Comparison of ENCODE assay signal across 8 cellular contexts in genomic region chr19:1270854-1271527, GRCh38. TPM values are rescaled to one million over a fixed set of nuclear protein-coding genes. Genes with fewer than 3 reads are reported as not detected.
A peak's percentile ranks its signal among the peaks of the same experiment; 100 is the strongest.
DNase-seq lines count a peak whose midpoint lies in the region; ATAC-seq, FAIRE-seq and TF ChIP-seq lines count a peak whose summit lies in the region.

No MANE protein-coding gene starts in this region.

- TF ChIP-seq CTCF in keratinocyte (optimal IDR thresholded peaks at IDR 0.05 in 1 of 3, IDR thresholded peaks at IDR 0.05 in 1 of 3, conservative IDR thresholded peaks at IDR 0.05 in 1 of 3; ENCODE audit: extremely low read depth in 1 of 3, insufficient read depth in 2 of 3, low read length in 3 of 3): no peak

- H3K4me2 ChIP-seq in keratinocyte (ENCODE audit: control insufficient read depth, extremely low read depth, insufficient read depth, low read depth, low read length): peak overlapping the region; percentile 99

- dilution Hi-C loops in keratinocyte (cut with MboI; ENCODE audit: extremely low pct_ligation_motif_present, low sequenced_read_pairs): no loop called here

- H3K27me3 ChIP-seq in keratinocyte (ENCODE audit: control insufficient read depth, extremely low read depth, insufficient read depth, low read length): peaks cover 4% of the 10 kb centered on the region
- H3K27me3 ChIP-seq in subcutaneous abdominal adipose tissue (ENCODE audit: control insufficient read depth in 5 of 5, insufficient read depth in 4 of 5, low read length in 5 of 5): no peaks in the 10 kb centered on the region

- peaks cover 48% of the 10 kb centered on the region for H3K79me2 ChIP-seq in keratinocyte (ENCODE audit: control insufficient read depth, insufficient read depth, low read length)

- H3K9me3 Mint-ChIP-seq in T-helper 1 cell treated with Interleukin-12 subunit alpha and Interleukin-12 subunit beta and Interleukin-4 antibody, amounts not matched to agents 30 μg/mL and 1 μg/mL, for 36 hours: no peaks in the 10 kb centered on the region
- H3K9me3 Mint-ChIP-seq in activated T-helper 17 cell treated with anti-CD3 and anti-CD28 coated beads, Interleukin-2, amount 50 U/mL, for 72 hours: no peaks in the 10 kb centered on the region

- H3K4me1 ChIP-seq in keratinocyte (ENCODE audit: control insufficient read depth, extremely low read depth, insufficient read depth, low read length): peaks cover 55% of the 10 kb centered on the region
- peaks cover 18 to 89% (median 82%) of the 10 kb centered on the region in 5 donors for H3K4me1 ChIP-seq in subcutaneous abdominal adipose tissue (ENCODE audit: control insufficient read depth in 5 of 5, insufficient read depth in 5 of 5, low read length in 5 of 5)

- no peak for ATAC-seq in activated T-helper 17 cell treated with anti-CD3 and anti-CD28 coated beads, Interleukin-2, amount 50 U/mL, for 72 hours (replicated peaks)

- peak overlapping the region; percentile 83 for H3K9ac ChIP-seq in keratinocyte (ENCODE audit: control insufficient read depth, extremely low read depth, insufficient read depth, low read length)
- peak overlapping the region; percentile 73 to 95 (median 85) for H3K9ac ChIP-seq in subcutaneous abdominal adipose tissue (ENCODE audit: low read length in 5 of 5)

- peaks cover 49% of the 10 kb centered on the region for H3K4me1 Mint-ChIP-seq in T-helper 1 cell treated with Interleukin-12 subunit alpha and Interleukin-12 subunit beta and Interleukin-4 antibody, amounts not matched to agents 30 μg/mL and 1 μg/mL, for 36 hours (ENCODE audit: low read depth)
- peaks cover 37% of the 10 kb centered on the region for H3K4me1 Mint-ChIP-seq in activated T-helper 17 cell treated with anti-CD3 and anti-CD28 coated beads, Interleukin-2, amount 50 U/mL, for 72 hours

- no peak overlapping the region for H2AFZ ChIP-seq in keratinocyte (ENCODE audit: control insufficient read depth, low read length)

- FAIRE-seq in keratinocyte (lab: Jason Lieb, UNC): no peak

- H3K27ac Mint-ChIP-seq in T-helper 1 cell treated with Interleukin-12 subunit alpha and Interleukin-12 subunit beta and Interleukin-4 antibody, amounts not matched to agents 30 μg/mL and 1 μg/mL, for 36 hours: peak overlapping the region; percentile 79
- peak overlapping the region; percentile 91 for H3K27ac Mint-ChIP-seq in activated T-helper 17 cell treated with anti-CD3 and anti-CD28 coated beads, Interleukin-2, amount 50 U/mL, for 72 hours

- H3K36me3 ChIP-seq in keratinocyte (ENCODE audit: control insufficient read depth in 2 of 2, extremely low read depth in 1 of 2, insufficient read depth in 2 of 2, low read length in 2 of 2) (peaks cover 29 to 36% of the 10 kb centered on the region in 2 experiments), subcutaneous abdominal adipose tissue (ENCODE audit: control insufficient read depth in 5 of 5, insufficient read depth in 5 of 5, low read length in 5 of 5) (peaks cover 0 to 46% (median 41%) of the 10 kb centered on the region in 5 donors)

- no peaks in the 10 kb centered on the region for H3K9me1 ChIP-seq in keratinocyte (ENCODE audit: control insufficient read depth, extremely low read depth, insufficient read depth, low read length)

- H3K4me3 Mint-ChIP-seq in T-helper 1 cell treated with Interleukin-12 subunit alpha and Interleukin-12 subunit beta and Interleukin-4 antibody, amounts not matched to agents 30 μg/mL and 1 μg/mL, for 36 hours: peak overlapping the region; percentile 93
- peak overlapping the region; percentile 87 for H3K4me3 Mint-ChIP-seq in activated T-helper 17 cell treated with anti-CD3 and anti-CD28 coated beads, Interleukin-2, amount 50 U/mL, for 72 hours

- H3K27me3 Mint-ChIP-seq in T-helper 1 cell treated with Interleukin-12 subunit alpha and Interleukin-12 subunit beta and Interleukin-4 antibody, amounts not matched to agents 30 μg/mL and 1 μg/mL, for 36 hours (ENCODE audit: low read depth): no peaks in the 10 kb centered on the region
- no peaks in the 10 kb centered on the region for H3K27me3 Mint-ChIP-seq in activated T-helper 17 cell treated with anti-CD3 and anti-CD28 coated beads, Interleukin-2, amount 50 U/mL, for 72 hours

- H3K9me3 ChIP-seq in keratinocyte (ENCODE audit: control insufficient read depth, low read depth, low read length): no peaks in the 10 kb centered on the region
- no peaks in the 10 kb centered on the region for H3K9me3 ChIP-seq in subcutaneous abdominal adipose tissue (ENCODE audit: control insufficient read depth in 5 of 5, low read length in 5 of 5)

- H3K27ac ChIP-seq in keratinocyte (ENCODE audit: control insufficient read depth, insufficient read depth, low read length): peak overlapping the region; percentile 89
- peak overlapping the region; percentile 91 for H3K27ac ChIP-seq in subcutaneous abdominal adipose tissue (ENCODE audit: low read depth, low read length)

- DNase-seq in T-helper 1 cell: no peak
- no peak for DNase-seq in keratinocyte (ENCODE audit: low read depth, low spot score)
- no peak for DNase-seq in cortex of kidney (lab: John Stamatoyannopoulos, UW)
- DNase-seq in germinal center (ENCODE audit: low spot score): no peak
- DNase-seq in iPS-NIHi11 (ENCODE audit: low spot score): no peak

- peak overlapping the region in 2 of 3 experiments; percentile 84 to 85 for H3K4me3 ChIP-seq in keratinocyte (ENCODE audit: control insufficient read depth in 2 of 3, extremely low read depth in 1 of 3, insufficient read depth in 2 of 3, low read depth in 1 of 3, low read length in 3 of 3)
- H3K4me3 ChIP-seq in subcutaneous abdominal adipose tissue (ENCODE audit: low read depth in 1 of 5, low read length in 5 of 5): peak overlapping the region; percentile 59 to 95 (median 79)

- no peaks in the 10 kb centered on the region for H4K20me1 ChIP-seq in keratinocyte (ENCODE audit: control insufficient read depth, extremely low read depth, insufficient read depth, low read length)

- peaks cover 35% of the 10 kb centered on the region for H3K36me3 Mint-ChIP-seq in T-helper 1 cell treated with Interleukin-12 subunit alpha and Interleukin-12 subunit beta and Interleukin-4 antibody, amounts not matched to agents 30 μg/mL and 1 μg/mL, for 36 hours (ENCODE audit: low read depth)
- peaks cover 73% of the 10 kb centered on the region for H3K36me3 Mint-ChIP-seq in activated T-helper 17 cell treated with anti-CD3 and anti-CD28 coated beads, Interleukin-2, amount 50 U/mL, for 72 hours (ENCODE audit: low read depth)

RNA-seq across cellular contexts. Expression of gene CIRBP, which starts 1.9 kb away (rescaled TPM):
- total RNA-seq in activated T-helper 17 cell treated with anti-CD3 and anti-CD28 coated beads, Interleukin-2, amount 50 U/mL, for 72 hours: 100 to 1,000 TPM; 150 to 172 TPM
- polyA plus RNA-seq in keratinocyte: 97.5 to 164 TPM (median 113 TPM) in 3 replicates
- 140 TPM for polyA plus RNA-seq in keratinocyte (2011; ENCODE audit: low read depth)
- polyA plus RNA-seq in keratinocyte (2011; cell fraction: cytosol; rRNA removed): 57.4 and 107 TPM in 2 replicates
- polyA plus RNA-seq in keratinocyte (2011; cell fraction: nucleus; rRNA removed): 226 and 247 TPM in 2 replicates
- 130 and 149 TPM in 2 replicates for polyA plus RNA-seq in keratinocyte (2012; ENCODE audit: low replicate concordance)
- polyA minus RNA-seq in keratinocyte: 15.5 to 48.4 TPM (median 20.1 TPM) in 3 replicates
- polyA minus RNA-seq in keratinocyte (2011; cell fraction: cytosol; rRNA and poly(A)+ RNA removed): 122 TPM
- polyA minus RNA-seq in keratinocyte (2011; cell fraction: nucleus; rRNA and poly(A)+ RNA removed): 28.2 and 42.2 TPM in 2 replicates

RNA-seq across cellular contexts. Expression of gene FAM174C, which starts 4.3 kb away (rescaled TPM):
- total RNA-seq in activated T-helper 17 cell treated with anti-CD3 and anti-CD28 coated beads, Interleukin-2, amount 50 U/mL, for 72 hours: 10 to 100 TPM; 52.9 to 85.9 TPM
- polyA plus RNA-seq in keratinocyte: 18.5 to 30.1 TPM (median 27.6 TPM) in 3 replicates
- 16.5 TPM for polyA plus RNA-seq in keratinocyte (2011; ENCODE audit: low read depth)
- 23.5 and 65.8 TPM in 2 replicates for polyA plus RNA-seq in keratinocyte (2011; cell fraction: cytosol; rRNA removed)
- 16.3 and 21.3 TPM in 2 replicates for polyA plus RNA-seq in keratinocyte (2011; cell fraction: nucleus; rRNA removed)
- polyA plus RNA-seq in keratinocyte (2012; ENCODE audit: low replicate concordance): 45.3 and 60.9 TPM in 2 replicates
- 7.1 to 15.1 TPM (median 8.0 TPM) in 3 replicates for polyA minus RNA-seq in keratinocyte
- 49.3 TPM for polyA minus RNA-seq in keratinocyte (2011; cell fraction: cytosol; rRNA and poly(A)+ RNA removed)
- polyA minus RNA-seq in keratinocyte (2011; cell fraction: nucleus; rRNA and poly(A)+ RNA removed): 3.1 and 5.0 TPM in 2 replicates

RNA-seq across cellular contexts. Expression of gene EFNA2, which starts 14.7 kb away (rescaled TPM):
- not detected for total RNA-seq in activated T-helper 17 cell treated with anti-CD3 and anti-CD28 coated beads, Interleukin-2, amount 50 U/mL, for 72 hours
- polyA plus RNA-seq in keratinocyte: not detected in 3 replicates
- polyA plus RNA-seq in keratinocyte (2011; ENCODE audit: low read depth): not detected
- polyA plus RNA-seq in keratinocyte (2011; cell fraction: cytosol; rRNA removed): not detected in 2 replicates
- not detected in 2 replicates for polyA plus RNA-seq in keratinocyte (2011; cell fraction: nucleus; rRNA removed)
- not detected in 2 replicates for polyA plus RNA-seq in keratinocyte (2012; ENCODE audit: low replicate concordance)
- polyA minus RNA-seq in keratinocyte: not detected in 3 replicates
- not detected for polyA minus RNA-seq in keratinocyte (2011; cell fraction: cytosol; rRNA and poly(A)+ RNA removed)
- 0.53 TPM in 1 of 2 replicates, not detected in the other for polyA minus RNA-seq in keratinocyte (2011; cell fraction: nucleus; rRNA and poly(A)+ RNA removed)

RNA-seq across cellular contexts. Expression of gene MIDN, which starts 22.6 kb away (rescaled TPM):
- 10 to 100 TPM; 51.4 to 56.8 TPM for total RNA-seq in activated T-helper 17 cell treated with anti-CD3 and anti-CD28 coated beads, Interleukin-2, amount 50 U/mL, for 72 hours
- polyA plus RNA-seq in keratinocyte: 4.7 to 14.1 TPM (median 6.8 TPM) in 3 replicates
- 9.3 TPM for polyA plus RNA-seq in keratinocyte (2011; ENCODE audit: low read depth)
- polyA plus RNA-seq in keratinocyte (2011; cell fraction: cytosol; rRNA removed): 3.8 and 6.9 TPM in 2 replicates
- 23.5 and 31.4 TPM in 2 replicates for polyA plus RNA-seq in keratinocyte (2011; cell fraction: nucleus; rRNA removed)
- 23.0 and 30.3 TPM in 2 replicates for polyA plus RNA-seq in keratinocyte (2012; ENCODE audit: low replicate concordance)
- polyA minus RNA-seq in keratinocyte: 5.9 to 26.1 TPM (median 6.6 TPM) in 3 replicates
- 44.9 TPM for polyA minus RNA-seq in keratinocyte (2011; cell fraction: cytosol; rRNA and poly(A)+ RNA removed)
- polyA minus RNA-seq in keratinocyte (2011; cell fraction: nucleus; rRNA and poly(A)+ RNA removed): 31.4 and 35.8 TPM in 2 replicates

RNA-seq across cellular contexts. Expression of gene ATP5F1D, which starts 29.4 kb away (rescaled TPM):
- total RNA-seq in activated T-helper 17 cell treated with anti-CD3 and anti-CD28 coated beads, Interleukin-2, amount 50 U/mL, for 72 hours: 100 to 1,000 TPM; 148 to 210 TPM
- 51.3 to 95.4 TPM (median 80.0 TPM) in 3 replicates for polyA plus RNA-seq in keratinocyte
- polyA plus RNA-seq in keratinocyte (2011; ENCODE audit: low read depth): 74.6 TPM
- 33.2 and 137 TPM in 2 replicates for polyA plus RNA-seq in keratinocyte (2011; cell fraction: cytosol; rRNA removed)
- 27.1 and 36.2 TPM in 2 replicates for polyA plus RNA-seq in keratinocyte (2011; cell fraction: nucleus; rRNA removed)
- polyA plus RNA-seq in keratinocyte (2012; ENCODE audit: low replicate concordance): 91.2 and 205 TPM in 2 replicates
- polyA minus RNA-seq in keratinocyte: 23.4 to 39.5 TPM (median 25.4 TPM) in 3 replicates
- polyA minus RNA-seq in keratinocyte (2011; cell fraction: cytosol; rRNA and poly(A)+ RNA removed): 297 TPM
- polyA minus RNA-seq in keratinocyte (2011; cell fraction: nucleus; rRNA and poly(A)+ RNA removed): 29.9 and 36.3 TPM in 2 replicates
